In genomic region chr5:157390179-157390923, GRCh38 we compare ENCODE assay signal across 9 cellular contexts.
A peak's percentile ranks its signal among the peaks of the same experiment; 100 is the strongest.
DNase-seq lines count a peak whose midpoint lies in the region; ATAC-seq and TF ChIP-seq lines count a peak whose summit lies in the region.
"Had no signal": no experiment of that assay in that cellular context is flagged by ENCODE, and none has a peak within 500 bp of the region (broad histone marks: within the 10 kb centered on the region; RNA-seq: fewer than 3 reads in every experiment).

No MANE protein-coding gene starts in this region.

- H3K4me1 ChIP-seq in hepatocyte (ENCODE audit: insufficient read depth) = peaks cover 15% of the 10 kb centered on the region

- H3K9me3 ChIP-seq in hepatocyte (ENCODE audit: low read depth) = no peaks in the 10 kb centered on the region
- H3K9me3 ChIP-seq: BLaER1 treated with 17β-estradiol and CSF1 and Interleukin-3, amounts not matched to agents 10 nM and 100 nM had no signal

- H4K20me1 ChIP-seq in hepatocyte (ENCODE audit: insufficient read depth, poor library complexity, severe bottlenecking) = no peaks in the 10 kb centered on the region
- H4K20me1 ChIP-seq: BLaER1 treated with 17β-estradiol and CSF1 and Interleukin-3, amounts not matched to agents 10 nM and 100 nM had no signal

- no peaks in the 10 kb centered on the region for H3K9me3 Mint-ChIP-seq in activated T-cell treated with anti-CD3 and anti-CD28 coated beads, Interleukin-2, amount 50 U/mL, for 4 hours

- H3K4me3 Mint-ChIP-seq in activated T-cell treated with anti-CD3 and anti-CD28 coated beads, Interleukin-2, amount 50 U/mL, for 4 hours = peak overlapping the region; percentile 51

- peak; percentile 94 to 99 for ATAC-seq in activated T-cell treated with anti-CD3 and anti-CD28 coated beads, Interleukin-2, amount 50 U/mL, for 4 hours
- ATAC-seq in GM18870 (IDR thresholded peaks at IDR 0.05; ENCODE audit: unreplicated experiment) = no peak
- no peak for ATAC-seq in GM21390 (IDR thresholded peaks at IDR 0.05; ENCODE audit: unreplicated experiment)

- TF ChIP-seq CTCF in hepatocyte (IDR thresholded peaks at IDR 0.05; ENCODE audit: poor library complexity) = no peak

- H3K36me3 ChIP-seq in hepatocyte (replicated peaks; ENCODE audit: insufficient read depth, low read depth) = no peaks in the 10 kb centered on the region

- H3K4me2 ChIP-seq in hepatocyte = no peak overlapping the region
- H3K4me2 ChIP-seq: BLaER1 treated with 17β-estradiol and CSF1 and Interleukin-3, amounts not matched to agents 10 nM and 100 nM had no signal

- H3K79me2 ChIP-seq in hepatocyte = no peaks in the 10 kb centered on the region

- no peaks in the 10 kb centered on the region for H3K27me3 Mint-ChIP-seq in activated T-cell treated with anti-CD3 and anti-CD28 coated beads, Interleukin-2, amount 50 U/mL, for 4 hours (ENCODE audit: low read depth)

- peaks cover 20% of the 10 kb centered on the region for H3K4me1 Mint-ChIP-seq in activated T-cell treated with anti-CD3 and anti-CD28 coated beads, Interleukin-2, amount 50 U/mL, for 4 hours (ENCODE audit: low read depth)

- H3K36me3 Mint-ChIP-seq in activated T-cell treated with anti-CD3 and anti-CD28 coated beads, Interleukin-2, amount 50 U/mL, for 4 hours (ENCODE audit: insufficient read depth) = peaks cover 48% of the 10 kb centered on the region

- H2AFZ ChIP-seq in hepatocyte = no peak overlapping the region

- no peaks in the 10 kb centered on the region for H3K9me2 ChIP-seq in hepatocyte (replicated peaks; ENCODE audit: insufficient read depth)

- 46% methylated on average over 15 of the region's 15 CpGs for WGBS in hepatocyte (ENCODE audit: low lambda C conversion rate, missing lambda C conversion rate)

- H3K27me3 ChIP-seq in hepatocyte = no peaks in the 10 kb centered on the region
- H3K27me3 ChIP-seq: BLaER1 treated with 17β-estradiol and CSF1 and Interleukin-3, amounts not matched to agents 10 nM and 100 nM had no signal

- peak overlapping the region; percentile 79 for H3K27ac ChIP-seq in hepatocyte
- H3K27ac ChIP-seq: BLaER1 treated with 17β-estradiol and CSF1 and Interleukin-3, amounts not matched to agents 10 nM and 100 nM had no signal

- DNase-seq in activated CD4-positive, alpha-beta T cell treated with anti-CD3 and anti-CD28 coated beads for 24 hours (ENCODE audit: low read depth in 2 of 2) = peak; percentile 39 to 42
- DNase-seq in activated CD4-positive, alpha-beta T cell treated with anti-CD3 and anti-CD28 coated beads for 1 hour = no peak
- peak; percentile 38 for DNase-seq in activated T-cell treated with anti-CD3 and anti-CD28 coated beads, Interleukin-2, amount 50 U/mL, for 4 hours
- DNase-seq in hepatocyte (ENCODE audit: low spot score) = peak; percentile 79
- DNase-seq in stimulated activated CD8-positive, alpha-beta memory T cell treated with anti-CD3 and anti-CD28 coated beads, Interleukin-15, amount 100 ng/mL, for 24 hours (ENCODE audit: low read depth) = peak; percentile 11
- no peak for DNase-seq in NCI-H1417 (lab: John Stamatoyannopoulos, UW)

- no peak overlapping the region for H3K4me3 ChIP-seq in hepatocyte
- H3K4me3 ChIP-seq: BLaER1 treated with 17β-estradiol and CSF1 and Interleukin-3, amounts not matched to agents 10 nM and 100 nM had no signal

Comparison
In these comparisons a context has a peak if more than half of its experiments do, and no peak if none do; other contexts are left out.
1. DNase-seq: peak in activated CD4-positive, alpha-beta T cell treated with anti-CD3 and anti-CD28 coated beads for 24 hours (2 of 2), activated T-cell treated with anti-CD3 and anti-CD28 coated beads, Interleukin-2, amount 50 U/mL, for 4 hours (single experiment), hepatocyte (single experiment) and stimulated activated CD8-positive, alpha-beta memory T cell treated with anti-CD3 and anti-CD28 coated beads, Interleukin-15, amount 100 ng/mL, for 24 hours (single experiment); none in activated CD4-positive, alpha-beta T cell treated with anti-CD3 and anti-CD28 coated beads for 1 hour (single experiment) and NCI-H1417 (0 of 3).
2. ATAC-seq: peak in activated T-cell treated with anti-CD3 and anti-CD28 coated beads, Interleukin-2, amount 50 U/mL, for 4 hours (2 of 2); none in GM18870 (single experiment) and GM21390 (single experiment).